8 cellular contexts compared by ENCODE assay signal in genomic region chr17:40307001-40307690, GRCh38. TPM values are rescaled to one million over a fixed set of nuclear protein-coding genes. Genes with fewer than 3 reads are reported as not detected.
A peak's percentile ranks its signal among the peaks of the same experiment; 100 is the strongest.
DNase-seq lines count a peak whose midpoint lies in the region; ATAC-seq lines count a peak whose summit lies in the region.

No MANE protein-coding gene starts in this region.

- ATAC-seq in esophagus mucosa, result peak; percentile 64
- no peak for ATAC-seq in HG02763 (IDR thresholded peaks at IDR 0.05; ENCODE audit: unreplicated experiment)
- ATAC-seq in GM18861 (IDR thresholded peaks at IDR 0.05; ENCODE audit: unreplicated experiment), result no peak

- peak; percentile 82 for DNase-seq in H4 (ENCODE audit: low spot score)
- DNase-seq in OCI-M1 (lab: John Stamatoyannopoulos, UW), result peak; percentile 50
- DNase-seq in renal cortical epithelial cell (ENCODE audit: low read depth), result peak; percentile 41
- no peak for DNase-seq in dermis blood vessel endothelial cell
- no peak for DNase-seq in globus pallidus (ENCODE audit: low spot score)

RNA-seq across cellular contexts. Expression of gene RARA, which starts 1.8 kb away (rescaled TPM):
- total RNA-seq in H4 (2014; rRNA removed; shearing (Covaris generic)), result 17.7 and 19.7 TPM in 2 replicates
- total RNA-seq in esophagus mucosa, result 8.2 TPM
- 3.5 and 18.5 TPM in 2 replicates for total RNA-seq in renal cortical epithelial cell
- 9.7 and 13.6 TPM in 2 replicates for total RNA-seq in dermis blood vessel endothelial cell

RNA-seq across cellular contexts. Expression of gene CDC6, which starts 19.5 kb away (rescaled TPM):
- total RNA-seq in H4 (2014; rRNA removed; shearing (Covaris generic)), result 48.0 and 62.5 TPM in 2 replicates
- total RNA-seq in esophagus mucosa, result 12.8 TPM
- total RNA-seq in renal cortical epithelial cell, result 2.6 and 19.1 TPM in 2 replicates
- total RNA-seq in dermis blood vessel endothelial cell, result 16.8 and 33.6 TPM in 2 replicates

RNA-seq across cellular contexts. Expression of gene GJD3, which starts 57.4 kb away (rescaled TPM):
- total RNA-seq in H4 (2014; rRNA removed; shearing (Covaris generic)), result not detected in 2 replicates
- total RNA-seq in esophagus mucosa (0.28 TPM), renal cortical epithelial cell (0.30 TPM in 1 of 2 replicates, not detected in the other), dermis blood vessel endothelial cell (3.7 and 4.3 TPM in 2 replicates)

Comparison
In these comparisons a context has a peak if more than half of its experiments do, and no peak if none do; other contexts are left out.
1. DNase-seq: peak in H4 (single experiment), OCI-M1 (single experiment) and renal cortical epithelial cell (single experiment); none in dermis blood vessel endothelial cell (single experiment) and globus pallidus (single experiment).